1 cellular context compared by ENCODE assay signal in genomic region chr9:31542384-31543055, GRCh38.
TF ChIP-seq lines count a peak whose summit lies in the region.

No MANE protein-coding gene starts in this region.

TF ChIP-seq in GM12878, 131 proteins besides CTCF, POLR2A, EP300 and RAD21 (continued from another document and continues in another):
- TF ChIP-seq, protein P1, sequence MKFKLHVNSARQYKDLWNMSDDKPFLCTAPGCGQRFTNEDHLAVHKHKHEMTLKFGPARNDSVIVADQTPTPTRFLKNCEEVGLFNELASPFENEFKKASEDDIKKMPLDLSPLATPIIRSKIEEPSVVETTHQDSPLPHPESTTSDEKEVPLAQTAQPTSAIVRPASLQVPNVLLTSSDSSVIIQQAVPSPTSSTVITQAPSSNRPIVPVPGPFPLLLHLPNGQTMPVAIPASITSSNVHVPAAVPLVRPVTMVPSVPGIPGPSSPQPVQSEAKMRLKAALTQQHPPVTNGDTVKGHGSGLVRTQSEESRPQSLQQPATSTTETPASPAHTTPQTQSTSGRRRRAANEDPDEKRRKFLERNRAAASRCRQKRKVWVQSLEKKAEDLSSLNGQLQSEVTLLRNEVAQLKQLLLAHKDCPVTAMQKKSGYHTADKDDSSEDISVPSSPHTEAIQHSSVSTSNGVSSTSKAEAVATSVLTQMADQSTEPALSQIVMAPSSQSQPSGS (IDR thresholded peaks at IDR 0.05; ENCODE audit: low read length): peak; percentile 89
- TF ChIP-seq IRF4 (IDR thresholded peaks at IDR 0.05; ENCODE audit: low read depth, low read length) (peak; percentile 37; the same call in 1 of the 2 replicates), MTA3 (IDR thresholded peaks at IDR 0.05; ENCODE audit: borderline replicate concordance, low read length) (peak; percentile 60; the same call in 1 of the 2 replicates), CBX5 (IDR thresholded peaks at IDR 0.05; ENCODE audit: low read depth) (0 out of 2 replicates have a peak, but pooled peaks have one; percentile 28), ZNF24 (IDR thresholded peaks at IDR 0.05) (peak; percentile 29; the same call in 1 of the 2 replicates), FOXM1 (IDR thresholded peaks at IDR 0.05; ENCODE audit: low read depth, low read length) (peak; percentile 90), CHD1 (IDR thresholded peaks at IDR 0.05; ENCODE audit: low read depth, low read length) (no peak), HDAC6 (IDR thresholded peaks at IDR 0.05; ENCODE audit: unreplicated experiment) (no peak), SIN3A (IDR thresholded peaks at IDR 0.05; ENCODE audit: low read depth, low read length) (no peak), ZBTB4 (CRISPR knock-in tag; IDR thresholded peaks at IDR 0.05) (no peak), ZZZ3 (IDR thresholded peaks at IDR 0.05; ENCODE audit: control insufficient read depth, insufficient read length, low read depth) (no peak), BACH1 (IDR thresholded peaks at IDR 0.05; ENCODE audit: borderline replicate concordance) (no peak), SPI1 (IDR thresholded peaks at IDR 0.05; ENCODE audit: borderline replicate concordance, insufficient read depth, low read depth, low read length) (no peak), MTA2 (IDR thresholded peaks at IDR 0.05; ENCODE audit: low read depth) (peak; percentile 64; the same call in 1 of the 2 replicates), USF2 (IDR thresholded peaks at IDR 0.05; ENCODE audit: borderline replicate concordance, low read depth, low read length) (no peak), EED (IDR thresholded peaks at IDR 0.05; ENCODE audit: low read depth) (peak; percentile 47; the same call in 1 of the 2 replicates), LARP7 (IDR thresholded peaks at IDR 0.05) (no peak), PKNOX1 (IDR thresholded peaks at IDR 0.05) (no peak), IRF3 (IDR thresholded peaks at IDR 0.05) (no peak), DPF2 (IDR thresholded peaks at IDR 0.05) (peak; percentile 60; the same call in 1 of the 2 replicates), JUND (IDR thresholded peaks at IDR 0.05; ENCODE audit: low read depth, low read length) (no peak), SMAD1 (IDR thresholded peaks at IDR 0.05; ENCODE audit: low read depth, partially characterized antibody) (no peak), NR2C2 (IDR thresholded peaks at IDR 0.05; ENCODE audit: borderline replicate concordance, control insufficient read depth, insufficient read length, low read depth) (no peak), ESRRA (IDR thresholded peaks at IDR 0.05; ENCODE audit: low read length) (no peak), FOS (IDR thresholded peaks at IDR 0.05; ENCODE audit: borderline replicate concordance, extremely low read depth, insufficient read length) (no peak), MEF2A (IDR thresholded peaks at IDR 0.05; ENCODE audit: insufficient read depth, low read depth, low read length) (peak; percentile 68; the same call in 1 of the 2 replicates), BCL11A (IDR thresholded peaks at IDR 0.05; ENCODE audit: low read depth, low read length) (peak; percentile 85), ZNF217 (IDR thresholded peaks at IDR 0.05) (no peak), PAX5 (IDR thresholded peaks at IDR 0.05; ENCODE audit: borderline replicate concordance, low read depth, low read length) (peak; percentile 52; the same call in 1 of the 2 replicates), CREM (IDR thresholded peaks at IDR 0.05; ENCODE audit: low read depth) (peak; percentile 61), SRF (IDR thresholded peaks at IDR 0.05; ENCODE audit: low read depth in 2 of 2, low read length in 2 of 2) (no peak), HDGF (IDR thresholded peaks at IDR 0.05) (no peak), POLR2AphosphoS2 (IDR thresholded peaks at IDR 0.05; ENCODE audit: low read depth, low read length) (no peak), NR2C1 (IDR thresholded peaks at IDR 0.05) (no peak), ZBED1 (IDR thresholded peaks at IDR 0.05; ENCODE audit: borderline replicate concordance) (no peak; the same call in 1 of the 2 replicates), NFYA (IDR thresholded peaks at IDR 0.05; ENCODE audit: borderline replicate concordance, low read depth, low read length) (no peak), IKZF2 (IDR thresholded peaks at IDR 0.05) (peak; percentile 24 to 60; a peak in 3 of 4 replicates), E2F4 (IDR thresholded peaks at IDR 0.05; ENCODE audit: low read depth, low read length) (no peak), NBN (IDR thresholded peaks at IDR 0.05) (no peak), JUNB (IDR thresholded peaks at IDR 0.05) (peak; percentile 97), FOXK2 (IDR thresholded peaks at IDR 0.05) (no peak), ETV6 (conservative IDR thresholded peaks at IDR 0.05 in 1 of 2, IDR thresholded peaks at IDR 0.05 in 1 of 2; ENCODE audit: borderline replicate concordance in 1 of 2, low read depth in 1 of 2) (peak in 1 of 2 experiments; percentile 47; a peak in 1 of 4 replicates), NFXL1 (IDR thresholded peaks at IDR 0.05; ENCODE audit: borderline replicate concordance) (no peak), ZNF384 (IDR thresholded peaks at IDR 0.05; ENCODE audit: borderline replicate concordance, low read depth, low read length) (no peak), SMARCA5 (IDR thresholded peaks at IDR 0.05) (peak; percentile 31; the same call in 1 of the 2 replicates), SMC3 (IDR thresholded peaks at IDR 0.05; ENCODE audit: borderline replicate concordance, low read length) (peak; percentile 54), KAT2A (conservative IDR thresholded peaks at IDR 0.05; ENCODE audit: control insufficient read depth, low read depth, low read length) (no peak), TAF1 (IDR thresholded peaks at IDR 0.05; ENCODE audit: borderline replicate concordance, low read depth, low read length) (no peak), KDM1A (IDR thresholded peaks at IDR 0.05; ENCODE audit: borderline replicate concordance) (no peak), KLF5 (IDR thresholded peaks at IDR 0.05; ENCODE audit: partially characterized antibody) (no peak), MXI1 (IDR thresholded peaks at IDR 0.05; ENCODE audit: low read depth, low read length) (no peak), SIX5 (IDR thresholded peaks at IDR 0.05; ENCODE audit: low read depth, low read length, severe bottlenecking) (no peak), STAT1 (conservative IDR thresholded peaks at IDR 0.05) (no peak), CBX3 (IDR thresholded peaks at IDR 0.05; ENCODE audit: borderline replicate concordance, low read depth) (no peak), RELA (IDR thresholded peaks at IDR 0.05; ENCODE audit: borderline replicate concordance, partially characterized antibody) (no peak)
- TF ChIP-seq, protein P2, sequence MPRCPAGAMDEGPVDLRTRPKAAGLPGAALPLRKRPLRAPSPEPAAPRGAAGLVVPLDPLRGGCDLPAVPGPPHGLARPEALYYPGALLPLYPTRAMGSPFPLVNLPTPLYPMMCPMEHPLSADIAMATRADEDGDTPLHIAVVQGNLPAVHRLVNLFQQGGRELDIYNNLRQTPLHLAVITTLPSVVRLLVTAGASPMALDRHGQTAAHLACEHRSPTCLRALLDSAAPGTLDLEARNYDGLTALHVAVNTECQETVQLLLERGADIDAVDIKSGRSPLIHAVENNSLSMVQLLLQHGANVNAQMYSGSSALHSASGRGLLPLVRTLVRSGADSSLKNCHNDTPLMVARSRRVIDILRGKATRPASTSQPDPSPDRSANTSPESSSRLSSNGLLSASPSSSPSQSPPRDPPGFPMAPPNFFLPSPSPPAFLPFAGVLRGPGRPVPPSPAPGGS (IDR thresholded peaks at IDR 0.05; ENCODE audit: borderline replicate concordance, insufficient read depth, low read depth, low read length, poor library complexity, severe bottlenecking): peak; percentile 70
- TF ChIP-seq, protein P3, sequence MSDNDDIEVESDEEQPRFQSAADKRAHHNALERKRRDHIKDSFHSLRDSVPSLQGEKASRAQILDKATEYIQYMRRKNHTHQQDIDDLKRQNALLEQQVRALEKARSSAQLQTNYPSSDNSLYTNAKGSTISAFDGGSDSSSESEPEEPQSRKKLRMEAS (IDR thresholded peaks at IDR 0.05; ENCODE audit: low read depth, low read length): no peak
- TF ChIP-seq, protein P4, sequence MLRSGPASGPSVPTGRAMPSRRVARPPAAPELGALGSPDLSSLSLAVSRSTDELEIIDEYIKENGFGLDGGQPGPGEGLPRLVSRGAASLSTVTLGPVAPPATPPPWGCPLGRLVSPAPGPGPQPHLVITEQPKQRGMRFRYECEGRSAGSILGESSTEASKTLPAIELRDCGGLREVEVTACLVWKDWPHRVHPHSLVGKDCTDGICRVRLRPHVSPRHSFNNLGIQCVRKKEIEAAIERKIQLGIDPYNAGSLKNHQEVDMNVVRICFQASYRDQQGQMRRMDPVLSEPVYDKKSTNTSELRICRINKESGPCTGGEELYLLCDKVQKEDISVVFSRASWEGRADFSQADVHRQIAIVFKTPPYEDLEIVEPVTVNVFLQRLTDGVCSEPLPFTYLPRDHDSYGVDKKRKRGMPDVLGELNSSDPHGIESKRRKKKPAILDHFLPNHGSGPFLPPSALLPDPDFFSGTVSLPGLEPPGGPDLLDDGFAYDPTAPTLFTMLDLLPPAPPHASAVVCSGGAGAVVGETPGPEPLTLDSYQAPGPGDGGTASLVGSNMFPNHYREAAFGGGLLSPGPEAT (IDR thresholded peaks at IDR 0.05; ENCODE audit: low read depth): no peak
